1 cellular context compared by ENCODE assay signal in the genomic region with DNA sequence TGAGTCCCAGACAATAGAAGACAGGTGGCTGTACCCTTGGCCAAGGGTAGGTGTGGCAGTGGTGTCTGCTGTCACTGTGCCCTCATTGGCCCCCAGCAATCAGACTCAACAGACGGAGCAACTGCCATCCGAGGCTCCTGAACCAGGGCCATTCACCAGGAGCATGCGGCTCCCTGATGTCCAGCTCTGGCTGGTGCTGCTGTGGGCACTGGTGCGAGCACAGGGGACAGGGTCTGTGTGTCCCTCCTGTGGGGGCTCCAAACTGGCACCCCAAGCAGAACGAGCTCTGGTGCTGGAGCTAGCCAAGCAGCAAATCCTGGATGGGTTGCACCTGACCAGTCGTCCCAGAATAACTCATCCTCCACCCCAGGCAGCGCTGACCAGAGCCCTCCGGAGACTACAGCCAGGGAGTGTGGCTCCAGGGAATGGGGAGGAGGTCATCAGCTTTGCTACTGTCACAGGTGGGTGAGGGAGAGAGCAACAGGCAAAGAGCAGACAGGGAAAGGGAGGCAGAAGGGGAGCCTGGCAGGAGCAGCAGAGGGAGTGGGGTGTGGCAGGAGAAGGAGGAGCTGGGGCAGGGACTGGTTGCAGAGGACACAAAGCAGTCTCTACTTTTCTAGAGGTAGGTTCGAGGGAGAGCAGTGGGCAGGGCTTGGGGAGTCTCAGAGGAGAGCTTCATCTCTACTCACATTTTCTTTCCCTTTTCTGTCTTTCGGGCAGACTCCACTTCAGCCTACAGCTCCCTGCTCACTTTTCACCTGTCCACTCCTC.
TF ChIP-seq lines count a peak whose summit lies in the region.

No MANE protein-coding gene starts in this region.

TF ChIP-seq in HEK293, 187 proteins besides CTCF, POLR2A, EP300 and RAD21 (continued from another document):
- TF ChIP-seq, protein P1, sequence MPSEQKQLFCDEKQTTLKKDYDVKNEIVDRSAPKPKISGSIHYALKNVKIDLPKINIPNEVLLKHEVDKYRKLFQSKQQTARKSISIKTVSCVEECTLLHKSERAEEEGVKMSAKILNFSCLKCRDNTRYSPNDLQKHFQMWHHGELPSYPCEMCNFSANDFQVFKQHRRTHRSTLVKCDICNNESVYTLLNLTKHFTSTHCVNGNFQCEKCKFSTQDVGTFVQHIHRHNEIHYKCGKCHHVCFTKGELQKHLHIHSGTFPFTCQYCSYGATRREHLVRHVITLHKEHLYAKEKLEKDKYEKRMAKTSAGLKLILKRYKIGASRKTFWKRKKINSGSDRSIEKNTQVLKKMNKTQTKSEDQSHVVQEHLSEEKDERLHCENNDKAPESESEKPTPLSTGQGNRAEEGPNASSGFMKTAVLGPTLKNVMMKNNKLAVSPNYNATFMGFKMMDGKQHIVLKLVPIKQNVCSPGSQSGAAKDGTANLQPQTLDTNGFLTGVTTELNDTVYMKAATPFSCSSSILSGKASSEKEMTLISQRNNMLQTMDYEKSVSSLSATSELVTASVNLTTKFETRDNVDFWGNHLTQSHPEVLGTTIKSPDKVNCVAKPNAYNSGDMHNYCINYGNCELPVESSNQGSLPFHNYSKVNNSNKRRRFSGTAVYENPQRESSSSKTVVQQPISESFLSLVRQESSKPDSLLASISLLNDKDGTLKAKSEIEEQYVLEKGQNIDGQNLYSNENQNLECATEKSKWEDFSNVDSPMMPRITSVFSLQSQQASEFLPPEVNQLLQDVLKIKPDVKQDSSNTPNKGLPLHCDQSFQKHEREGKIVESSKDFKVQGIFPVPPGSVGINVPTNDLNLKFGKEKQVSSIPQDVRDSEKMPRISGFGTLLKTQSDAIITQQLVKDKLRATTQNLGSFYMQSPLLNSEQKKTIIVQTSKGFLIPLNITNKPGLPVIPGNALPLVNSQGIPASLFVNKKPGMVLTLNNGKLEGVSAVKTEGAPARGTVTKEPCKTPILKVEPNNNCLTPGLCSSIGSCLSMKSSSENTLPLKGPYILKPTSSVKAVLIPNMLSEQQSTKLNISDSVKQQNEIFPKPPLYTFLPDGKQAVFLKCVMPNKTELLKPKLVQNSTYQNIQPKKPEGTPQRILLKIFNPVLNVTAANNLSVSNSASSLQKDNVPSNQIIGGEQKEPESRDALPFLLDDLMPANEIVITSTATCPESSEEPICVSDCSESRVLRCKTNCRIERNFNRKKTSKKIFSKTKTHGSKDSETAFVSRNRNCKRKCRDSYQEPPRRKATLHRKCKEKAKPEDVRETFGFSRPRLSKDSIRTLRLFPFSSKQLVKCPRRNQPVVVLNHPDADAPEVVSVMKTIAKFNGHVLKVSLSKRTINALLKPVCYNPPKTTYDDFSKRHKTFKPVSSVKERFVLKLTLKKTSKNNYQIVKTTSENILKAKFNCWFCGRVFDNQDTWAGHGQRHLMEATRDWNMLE (tag by site-specific recombination; conservative IDR thresholded peaks at IDR 0.05; ENCODE audit: low read depth) = no peak
- TF ChIP-seq SCRT1 (tag by site-specific recombination; IDR thresholded peaks at IDR 0.05; ENCODE audit: borderline replicate concordance) = peak; percentile 98
- TF ChIP-seq, protein P2, sequence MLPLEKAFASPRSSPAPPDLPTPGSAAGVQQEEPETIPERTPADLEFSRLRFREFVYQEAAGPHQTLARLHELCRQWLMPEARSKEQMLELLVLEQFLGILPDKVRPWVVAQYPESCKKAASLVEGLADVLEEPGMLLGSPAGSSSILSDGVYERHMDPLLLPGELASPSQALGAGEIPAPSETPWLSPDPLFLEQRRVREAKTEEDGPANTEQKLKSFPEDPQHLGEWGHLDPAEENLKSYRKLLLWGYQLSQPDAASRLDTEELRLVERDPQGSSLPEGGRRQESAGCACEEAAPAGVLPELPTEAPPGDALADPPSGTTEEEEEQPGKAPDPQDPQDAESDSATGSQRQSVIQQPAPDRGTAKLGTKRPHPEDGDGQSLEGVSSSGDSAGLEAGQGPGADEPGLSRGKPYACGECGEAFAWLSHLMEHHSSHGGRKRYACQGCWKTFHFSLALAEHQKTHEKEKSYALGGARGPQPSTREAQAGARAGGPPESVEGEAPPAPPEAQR (tag by site-specific recombination; IDR thresholded peaks at IDR 0.05) = peak; percentile 22; the same call in 1 of the 2 replicates
- peak; percentile 36; the same call in 1 of the 2 replicates for TF ChIP-seq KLF9 (tag by site-specific recombination; IDR thresholded peaks at IDR 0.05; ENCODE audit: low read depth)
- no peak; the same call in 1 of the 2 replicates for TF ChIP-seq KLF16 (tag by site-specific recombination; IDR thresholded peaks at IDR 0.05)
- TF ChIP-seq ZNF2 (tag by site-specific recombination; IDR thresholded peaks at IDR 0.05) = no peak
- TF ChIP-seq SALL2 (tag by site-specific recombination; IDR thresholded peaks at IDR 0.05; ENCODE audit: borderline replicate concordance) = no peak
- TF ChIP-seq, protein P3, sequence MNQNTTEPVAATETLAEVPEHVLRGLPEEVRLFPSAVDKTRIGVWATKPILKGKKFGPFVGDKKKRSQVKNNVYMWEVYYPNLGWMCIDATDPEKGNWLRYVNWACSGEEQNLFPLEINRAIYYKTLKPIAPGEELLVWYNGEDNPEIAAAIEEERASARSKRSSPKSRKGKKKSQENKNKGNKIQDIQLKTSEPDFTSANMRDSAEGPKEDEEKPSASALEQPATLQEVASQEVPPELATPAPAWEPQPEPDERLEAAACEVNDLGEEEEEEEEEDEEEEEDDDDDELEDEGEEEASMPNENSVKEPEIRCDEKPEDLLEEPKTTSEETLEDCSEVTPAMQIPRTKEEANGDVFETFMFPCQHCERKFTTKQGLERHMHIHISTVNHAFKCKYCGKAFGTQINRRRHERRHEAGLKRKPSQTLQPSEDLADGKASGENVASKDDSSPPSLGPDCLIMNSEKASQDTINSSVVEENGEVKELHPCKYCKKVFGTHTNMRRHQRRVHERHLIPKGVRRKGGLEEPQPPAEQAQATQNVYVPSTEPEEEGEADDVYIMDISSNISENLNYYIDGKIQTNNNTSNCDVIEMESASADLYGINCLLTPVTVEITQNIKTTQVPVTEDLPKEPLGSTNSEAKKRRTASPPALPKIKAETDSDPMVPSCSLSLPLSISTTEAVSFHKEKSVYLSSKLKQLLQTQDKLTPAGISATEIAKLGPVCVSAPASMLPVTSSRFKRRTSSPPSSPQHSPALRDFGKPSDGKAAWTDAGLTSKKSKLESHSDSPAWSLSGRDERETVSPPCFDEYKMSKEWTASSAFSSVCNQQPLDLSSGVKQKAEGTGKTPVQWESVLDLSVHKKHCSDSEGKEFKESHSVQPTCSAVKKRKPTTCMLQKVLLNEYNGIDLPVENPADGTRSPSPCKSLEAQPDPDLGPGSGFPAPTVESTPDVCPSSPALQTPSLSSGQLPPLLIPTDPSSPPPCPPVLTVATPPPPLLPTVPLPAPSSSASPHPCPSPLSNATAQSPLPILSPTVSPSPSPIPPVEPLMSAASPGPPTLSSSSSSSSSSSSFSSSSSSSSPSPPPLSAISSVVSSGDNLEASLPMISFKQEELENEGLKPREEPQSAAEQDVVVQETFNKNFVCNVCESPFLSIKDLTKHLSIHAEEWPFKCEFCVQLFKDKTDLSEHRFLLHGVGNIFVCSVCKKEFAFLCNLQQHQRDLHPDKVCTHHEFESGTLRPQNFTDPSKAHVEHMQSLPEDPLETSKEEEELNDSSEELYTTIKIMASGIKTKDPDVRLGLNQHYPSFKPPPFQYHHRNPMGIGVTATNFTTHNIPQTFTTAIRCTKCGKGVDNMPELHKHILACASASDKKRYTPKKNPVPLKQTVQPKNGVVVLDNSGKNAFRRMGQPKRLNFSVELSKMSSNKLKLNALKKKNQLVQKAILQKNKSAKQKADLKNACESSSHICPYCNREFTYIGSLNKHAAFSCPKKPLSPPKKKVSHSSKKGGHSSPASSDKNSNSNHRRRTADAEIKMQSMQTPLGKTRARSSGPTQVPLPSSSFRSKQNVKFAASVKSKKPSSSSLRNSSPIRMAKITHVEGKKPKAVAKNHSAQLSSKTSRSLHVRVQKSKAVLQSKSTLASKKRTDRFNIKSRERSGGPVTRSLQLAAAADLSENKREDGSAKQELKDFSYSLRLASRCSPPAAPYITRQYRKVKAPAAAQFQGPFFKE (tag by site-specific recombination; IDR thresholded peaks at IDR 0.05; ENCODE audit: borderline replicate concordance) = peak; percentile 36; the same call in 1 of the 2 replicates
- peak; percentile 100 for TF ChIP-seq SCRT2 (tag by site-specific recombination; IDR thresholded peaks at IDR 0.05)
